In genomic region chr19:13835791-13836723, GRCh38 we compare ENCODE assay signal across 8 cellular contexts. TPM values are rescaled to one million over a fixed set of nuclear protein-coding genes. Genes with fewer than 3 reads are reported as not detected.
DNase-seq lines count a peak whose midpoint lies in the region; ATAC-seq, FAIRE-seq and TF ChIP-seq lines count a peak whose summit lies in the region.

No MANE protein-coding gene starts in this region.

- no peak overlapping the region for H3K9ac ChIP-seq in endodermal cell (ENCODE audit: extremely low read depth, low read length, poor library complexity, severe bottlenecking)

- FAIRE-seq in GM19239 (lab: Jason Lieb, UNC), result no peak

- peaks cover 8% of the 10 kb centered on the region for H3K36me3 Mint-ChIP-seq in endodermal cell (ENCODE audit: low read depth)

- CTCF ChIA-PET in RWPE1 (lab: Yijun Ruan, JAX), result interaction anchor here (0.5 to 1.6 kb wide), 4 partner anchors 11 to 76 kb away, joined by 3 to 6 read pairs (median 4); no protein-coding TSS in a partner anchor

- H3K4me1 ChIP-seq in endodermal cell (ENCODE audit: control insufficient read depth, insufficient read depth, low read length) (peaks cover under 1% of the 10 kb centered on the region), psoas muscle (peaks cover 44% of the 10 kb centered on the region)

- POLR2A ChIA-PET in RWPE1 (lab: Yijun Ruan, JAX; ENCODE audit: low non-redundant PET), result interaction anchor here (0.8 to 1.4 kb wide), 5 partner anchors 16 to 42 kb away, joined by 3 to 11 read pairs (median 4); no protein-coding TSS in a partner anchor

- 92 to 93% methylated on average over 16 to 21 of the region's 21 CpGs for WGBS in endodermal cell (ENCODE audit: insufficient coverage in 1 of 2, insufficient read length in 1 of 2), 2 experiments
- WGBS in psoas muscle, 3 donors, result 24 to 26% (median 25%) methylated on average over 21 of the region's 21 CpGs

- intact Hi-C loops in psoas muscle (cut with DNase I), result no loop called here

- H3K27ac ChIP-seq in RWPE1 (peak overlapping the region; percentile 100), endodermal cell (ENCODE audit: low read depth, low read length) (no peak overlapping the region), psoas muscle (peak overlapping the region; percentile 100)

- DNase-seq in EH (ENCODE audit: low read depth) (peak; percentile 44), RWPE1 (ENCODE audit: low spot score) (no peak), endodermal cell (peak; percentile 47), psoas muscle (peak; percentile 65 to 81), GM19239 (ENCODE audit: insufficient read length, low spot score) (no peak), cerebellar cortex (ENCODE audit: low spot score) (no peak)

- H3K27me3 Mint-ChIP-seq in endodermal cell (ENCODE audit: insufficient read depth), result no peaks in the 10 kb centered on the region

- H3K4me1 Mint-ChIP-seq in endodermal cell, result peaks cover 8% of the 10 kb centered on the region

- H3K27ac Mint-ChIP-seq in endodermal cell, result no peak overlapping the region

- no peaks in the 10 kb centered on the region for H3K9me3 ChIP-seq in endodermal cell (ENCODE audit: control insufficient read depth, low read length)
- no peaks in the 10 kb centered on the region for H3K9me3 ChIP-seq in psoas muscle

- peak in 1 of 4 donors; percentile 9 for ATAC-seq in psoas muscle
- ATAC-seq in HG03571 (IDR thresholded peaks at IDR 0.05; ENCODE audit: unreplicated experiment), result no peak
- ATAC-seq in HG03045 (IDR thresholded peaks at IDR 0.05; ENCODE audit: unreplicated experiment), result no peak

- H3K27me3 ChIP-seq in endodermal cell (ENCODE audit: control insufficient read depth, insufficient read depth, low read length, poor library complexity, severe bottlenecking) (no peaks in the 10 kb centered on the region), psoas muscle (ENCODE audit: insufficient read depth in 3 of 3, low read length in 2 of 3) (no peaks in the 10 kb centered on the region)

- no peaks in the 10 kb centered on the region for H3K9me3 Mint-ChIP-seq in endodermal cell

- H3K4me3 ChIP-seq in endodermal cell (ENCODE audit: low read length), result no peak overlapping the region
- H3K4me3 ChIP-seq in psoas muscle, result peak overlapping the region; percentile 99

- H3K36me3 ChIP-seq in endodermal cell (ENCODE audit: control insufficient read depth, insufficient read depth, low read length) (no peaks in the 10 kb centered on the region), psoas muscle (ENCODE audit: insufficient read depth in 1 of 2, low read depth in 1 of 2) (peaks cover 0 to 47% of the 10 kb centered on the region in 2 donors)

- no peak for TF ChIP-seq CTCF in RWPE1 (conservative IDR thresholded peaks at IDR 0.05; ENCODE audit: low read depth)
- no peak for TF ChIP-seq CTCF in endodermal cell (conservative IDR thresholded peaks at IDR 0.05)
- TF ChIP-seq CTCF in psoas muscle (IDR thresholded peaks at IDR 0.05), result no peak

- H3K4me3 Mint-ChIP-seq in endodermal cell, result no peak overlapping the region

RNA-seq across cellular contexts. Expression of gene ZSWIM4, which starts 40.8 kb away (rescaled TPM):
- 10 to 100 TPM; 30.0 to 41.9 TPM for total RNA-seq in endodermal cell
- polyA plus RNA-seq in endodermal cell (2013, experiment 1 of 2), result 22.9 TPM
- 20.7 TPM for polyA plus RNA-seq in endodermal cell (2013, experiment 2 of 2)
- 1 to 10 TPM; 3.3 to 7.8 (median 4.4) TPM for total RNA-seq in psoas muscle
- polyA plus RNA-seq in psoas muscle, result 1 to 10 TPM in 2 of 3 donors, under 1 TPM in 1; 0.77 to 3.9 (median 1.6) TPM

RNA-seq across cellular contexts. Expression of gene NANOS3, which starts 40.9 kb away (rescaled TPM):
- under 1 TPM in 1 of 2 donors, not detected in 1; 0.64 TPM for total RNA-seq in endodermal cell
- polyA plus RNA-seq in endodermal cell (2013, experiment 1 of 2), result 2.6 TPM
- polyA plus RNA-seq in endodermal cell (2013, experiment 2 of 2), result 2.0 TPM
- total RNA-seq in psoas muscle, result not detected
- polyA plus RNA-seq in psoas muscle, result not detected

Comparison
In these comparisons a context has a peak if more than half of its experiments do, and no peak if none do; other contexts are left out.
1. DNase-seq: peak in EH (single experiment), endodermal cell (single experiment) and psoas muscle (2 of 2); none in RWPE1 (single experiment), GM19239 (single experiment) and cerebellar cortex (single experiment).